In the genomic region with DNA sequence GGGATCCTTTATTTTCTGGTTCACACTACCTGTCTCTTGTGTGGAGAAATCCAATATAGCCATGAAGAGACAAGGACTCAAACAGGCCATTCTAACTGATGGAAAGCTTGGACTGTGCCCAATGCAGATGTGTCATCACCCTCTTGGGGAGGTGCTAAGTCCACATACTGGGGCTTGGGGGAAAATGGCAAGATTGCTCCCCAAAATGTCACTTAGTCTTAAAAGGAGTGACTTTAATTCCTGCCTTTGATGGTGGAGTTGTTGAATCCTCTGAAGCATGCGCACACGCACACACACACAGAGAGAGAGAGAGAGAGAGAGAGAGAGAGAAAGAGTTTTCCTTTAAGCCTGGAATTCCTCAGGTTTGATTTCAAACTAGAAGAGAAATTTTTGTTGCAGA, we compare ENCODE assay signal across 16 cellular contexts.
A peak's percentile ranks its signal among the peaks of the same experiment; 100 is the strongest.
DNase-seq lines count a peak whose midpoint lies in the region; ATAC-seq and TF ChIP-seq lines count a peak whose summit lies in the region.
"Had no signal": no experiment of that assay in that cellular context is flagged by ENCODE, and none has a peak within 500 bp of the region (broad histone marks: within the 10 kb centered on the region; RNA-seq: fewer than 3 reads in every experiment).

No MANE protein-coding gene starts in this region.

- H3K4me1 ChIP-seq in gastroesophageal sphincter (peaks cover 8 to 25% (median 10%) of the 10 kb centered on the region in 3 donors), rectal smooth muscle tissue (ENCODE audit: control insufficient read depth, insufficient read depth, low read length) (peaks cover 7% of the 10 kb centered on the region), spleen (no peaks in the 10 kb centered on the region)
- H3K4me1 ChIP-seq: Caco-2 had no signal

- H3K9me3 ChIP-seq in gastroesophageal sphincter = peaks cover 0 to 9% (median 0%) of the 10 kb centered on the region in 3 donors
- peaks cover 0 to 13% (median 10%) of the 10 kb centered on the region in 8 donors for H3K9me3 ChIP-seq in spleen
- H3K9me3 ChIP-seq: Caco-2 had no signal

- no peak for TF ChIP-seq CTCF in astrocyte of the spinal cord (IDR thresholded peaks at IDR 0.05; ENCODE audit: low read depth, low read length)
- no peak for TF ChIP-seq CTCF in gastroesophageal sphincter (IDR thresholded peaks at IDR 0.05)
- TF ChIP-seq CTCF in spleen (IDR thresholded peaks at IDR 0.05 in 8 of 11, conservative IDR thresholded peaks at IDR 0.05 in 3 of 11) = no peak

- intact Hi-C loops in spleen (cut with DNase I; ENCODE audit: low total_unique reads) = no loop called here

- H3K27me3 ChIP-seq in gastroesophageal sphincter (no peaks in the 10 kb centered on the region), rectal smooth muscle tissue (ENCODE audit: control insufficient read depth, insufficient read depth, low read length) (no peaks in the 10 kb centered on the region), spleen (replicated peaks in 1 of 7) (peaks cover 0 to 7% (median 0%) of the 10 kb centered on the region in 7 donors)
- H3K27me3 ChIP-seq: stomach had no signal

- ATAC-seq in gastroesophageal sphincter (no peak), GM21367 (IDR thresholded peaks at IDR 0.05; ENCODE audit: unreplicated experiment) (no peak), GM21576 (IDR thresholded peaks at IDR 0.05; ENCODE audit: unreplicated experiment) (no peak)
- ATAC-seq: activated CD4-positive, CD25-positive, alpha-beta regulatory T cell treated with anti-CD3 and anti-CD28 coated beads, Interleukin-2, amount 50 U/mL, for 24 hours had no signal

- TF ChIP-seq POLR2A in gastroesophageal sphincter (IDR thresholded peaks at IDR 0.05) (no peak), spleen (IDR thresholded peaks at IDR 0.05) (no peak)

- H3K4me3 ChIP-seq in astrocyte of the spinal cord (ENCODE audit: low read depth, low read length) = no peak overlapping the region
- H3K4me3 ChIP-seq in gastroesophageal sphincter = no peak overlapping the region
- H3K4me3 ChIP-seq in rectal smooth muscle tissue (ENCODE audit: low read length) = no peak overlapping the region
- no peak overlapping the region for H3K4me3 ChIP-seq in spleen
- H3K4me3 ChIP-seq: stomach had no signal

- H3K9ac ChIP-seq in rectal smooth muscle tissue (ENCODE audit: low read length) = no peak overlapping the region

- 65 to 87% methylated on average over 2 of the region's 2 CpGs for WGBS in gastroesophageal sphincter (ENCODE audit: low coverage in 1 of 2), 2 donors
- 82 to 97% (median 95%) methylated on average over 2 of the region's 2 CpGs for WGBS in spleen, 5 donors

- no peak for TF ChIP-seq EP300 in gastroesophageal sphincter (IDR thresholded peaks at IDR 0.05)

- in situ Hi-C loops in astrocyte of the spinal cord (cut with HindIII; ENCODE audit: low sequenced_read_pairs) = no loop called here

- H3K27ac ChIP-seq in gastroesophageal sphincter = peak overlapping the region in 3 of 4 donors; percentile 10 to 41 (median 40)
- H3K27ac ChIP-seq in rectal smooth muscle tissue (ENCODE audit: low read depth, low read length) = peak overlapping the region; percentile 51
- no peak overlapping the region for H3K27ac ChIP-seq in spleen
- H3K27ac ChIP-seq: RWPE1 had no signal

- DNase-seq in HCEC 1CT (peak; percentile 75), astrocyte of the spinal cord (ENCODE audit: low read depth, low spot score) (peak; percentile 44), spleen (no peak), NCI-H1048 (lab: John Stamatoyannopoulos, UW) (no peak)
- DNase-seq: activated gamma-delta T cell; Caco-2; effector memory CD4-positive, alpha-beta T cell; GDM1; NCI-H82; stomach had no signal

- H3K36me3 ChIP-seq in gastroesophageal sphincter = no peaks in the 10 kb centered on the region
- no peaks in the 10 kb centered on the region for H3K36me3 ChIP-seq in rectal smooth muscle tissue (ENCODE audit: control insufficient read depth, insufficient read depth, low read length)
- H3K36me3 ChIP-seq in spleen = no peaks in the 10 kb centered on the region
- H3K36me3 ChIP-seq: stomach had no signal

Comparison
In these comparisons a context has a peak if more than half of its experiments do, and no peak if none do; other contexts are left out.
1. DNase-seq: peak in HCEC 1CT (single experiment) and astrocyte of the spinal cord (single experiment); none in spleen (single experiment) and NCI-H1048 (single experiment).
2. H3K27ac ChIP-seq: peak in gastroesophageal sphincter (3 of 4) and rectal smooth muscle tissue (single experiment); none in spleen (0 of 8).